Comparison of ENCODE assay signal across 8 cellular contexts in the genomic region with DNA sequence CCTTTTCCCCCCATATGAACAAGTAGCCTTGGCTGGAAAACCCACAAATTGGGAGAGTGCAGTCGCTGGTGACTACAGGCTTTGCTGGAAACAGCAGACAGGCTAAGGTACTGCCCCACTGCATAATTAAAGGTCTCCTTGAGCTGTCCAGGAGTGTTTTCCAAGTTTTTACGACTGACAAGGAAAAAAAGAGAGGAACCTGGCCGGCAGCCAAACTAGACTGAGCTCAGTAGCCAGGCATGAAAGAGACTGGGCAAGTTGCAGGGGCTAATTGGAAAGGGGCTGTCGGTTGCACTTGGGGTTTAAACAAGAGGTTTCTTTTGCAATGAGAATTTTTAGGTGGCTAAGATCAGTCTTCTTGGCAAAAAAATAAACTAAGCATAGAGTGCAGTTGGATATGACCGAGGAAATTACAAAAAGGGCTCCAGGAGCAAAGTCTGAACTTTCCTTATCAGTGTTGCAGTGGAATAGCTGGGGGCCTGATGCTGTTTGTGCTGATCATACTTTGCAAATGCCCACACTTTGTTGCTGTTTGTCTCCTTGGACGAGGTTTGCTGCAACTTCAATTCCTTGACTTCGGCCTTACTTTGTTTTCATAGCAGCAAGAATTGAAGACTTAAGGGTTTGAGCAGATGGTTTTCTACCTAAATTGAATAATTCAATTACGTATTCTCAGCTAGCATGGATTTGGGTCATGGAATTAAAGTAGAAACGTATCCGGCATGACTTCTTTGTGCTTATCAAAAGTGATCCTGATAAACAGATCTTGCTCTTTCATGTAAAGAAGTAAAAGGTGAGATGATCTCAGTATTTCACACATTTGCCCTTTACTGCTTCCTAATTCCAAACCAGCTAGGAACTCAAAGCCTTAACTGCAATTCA. TPM values are rescaled to one million over a fixed set of nuclear protein-coding genes. Genes with fewer than 3 reads are reported as not detected.
DNase-seq lines count a peak whose midpoint lies in the region; ATAC-seq, FAIRE-seq and TF ChIP-seq lines count a peak whose summit lies in the region.

No MANE protein-coding gene starts in this region.

- dilution Hi-C loops in mammary epithelial cell (cut with HindIII; ENCODE audit: low sequenced_read_pairs) = no loop called here

- CTCF ChIA-PET in mammary epithelial cell (lab: Charles Lee; ENCODE audit: low non-redundant PET) = interaction anchor here (0.5 kb wide), 1 partner anchor 1204 kb away, joined by 4 read pairs; no protein-coding TSS in a partner anchor

- BruUV-seq in mammary epithelial cell (replicated peaks; lab: Mats Ljungman, UMichigan) = no TSS peak

- no peak for ATAC-seq in GM21367 (IDR thresholded peaks at IDR 0.05; ENCODE audit: unreplicated experiment)

- H3K79me2 ChIP-seq in mammary epithelial cell (ENCODE audit: insufficient read depth, low read length) = peaks cover 32% of the 10 kb centered on the region

- TF ChIP-seq CTCF in mammary epithelial cell (conservative IDR thresholded peaks at IDR 0.05 in 1 of 2, IDR thresholded peaks at IDR 0.05 in 1 of 2; ENCODE audit: extremely low read depth in 1 of 2, insufficient read depth in 1 of 2, low read depth in 1 of 2, low read length in 2 of 2) (no peak), kidney (IDR thresholded peaks at IDR 0.05; ENCODE audit: borderline replicate concordance, extremely low read depth, insufficient read depth) (no peak)

- H3K36me3 ChIP-seq in mammary epithelial cell (ENCODE audit: insufficient read depth, low read length) (no peaks in the 10 kb centered on the region), kidney (ENCODE audit: control insufficient read depth in 1 of 2, insufficient read depth in 2 of 2, low read length in 2 of 2) (no peaks in the 10 kb centered on the region), subcutaneous abdominal adipose tissue (ENCODE audit: control insufficient read depth in 5 of 5, insufficient read depth in 5 of 5, low read length in 5 of 5) (no peaks in the 10 kb centered on the region)

- FAIRE-seq in kidney (lab: Jason Lieb, UNC) = no peak

- peaks cover 14% of the 10 kb centered on the region for H3K4me1 Mint-ChIP-seq in activated T-cell treated with anti-CD3 and anti-CD28 coated beads, Interleukin-2, amount 50 U/mL, for 24 hours (ENCODE audit: low read depth)

- H3K4me3 ChIP-seq in mammary epithelial cell (replicated peaks in 1 of 3; ENCODE audit: insufficient read depth in 1 of 3, low read depth in 2 of 3, low read length in 3 of 3) = peak overlapping the region; percentile 75 to 91 (median 79)
- peak overlapping the region; percentile 84 to 93 for H3K4me3 ChIP-seq in kidney (ENCODE audit: low read length in 2 of 2)
- peak overlapping the region; percentile 89 to 97 (median 91) for H3K4me3 ChIP-seq in subcutaneous abdominal adipose tissue (ENCODE audit: low read depth in 1 of 5, low read length in 5 of 5)

- H3K36me3 Mint-ChIP-seq in activated T-cell treated with anti-CD3 and anti-CD28 coated beads, Interleukin-2, amount 50 U/mL, for 24 hours (ENCODE audit: low read depth) = no peaks in the 10 kb centered on the region

- peak overlapping the region; percentile 97 for H2AFZ ChIP-seq in mammary epithelial cell (ENCODE audit: low read depth, low read length)

- DNase-seq in C1 segment of cervical spinal cord (lab: John Stamatoyannopoulos, UW) = peak in 8 of 14 donors; percentile 3 to 41 (median 22)
- peak; percentile 65 to 82 for DNase-seq in NCI-H2081 (lab: John Stamatoyannopoulos, UW)
- peak; percentile 53 for DNase-seq in mammary epithelial cell
- peak; percentile 88 for DNase-seq in kidney
- DNase-seq in cortex of kidney (lab: John Stamatoyannopoulos, UW) = no peak
- no peak for DNase-seq in activated T-cell treated with anti-CD3 and anti-CD28 coated beads, Interleukin-2, amount 50 U/mL, for 24 hours

- H3K27ac ChIP-seq in mammary epithelial cell (ENCODE audit: insufficient read depth, low read depth, low read length) (peak overlapping the region; percentile 72), kidney (ENCODE audit: low read depth in 2 of 2, low read length in 2 of 2) (peak overlapping the region; percentile 95), subcutaneous abdominal adipose tissue (ENCODE audit: low read depth, low read length) (peak overlapping the region; percentile 91)

- intact Hi-C loops in mammary epithelial cell (cut with micrococcal nuclease) = loop anchor here (5.0 to 10.0 kb wide), 4 partner anchors 88 to 389 kb away; no protein-coding TSS in a partner anchor
- intact Hi-C loops in kidney (cut with DNase I) = no loop called here

- H3K9me3 Mint-ChIP-seq in activated T-cell treated with anti-CD3 and anti-CD28 coated beads, Interleukin-2, amount 50 U/mL, for 24 hours = peaks cover 2% of the 10 kb centered on the region

- peaks cover 44% of the 10 kb centered on the region for H3K27me3 Mint-ChIP-seq in activated T-cell treated with anti-CD3 and anti-CD28 coated beads, Interleukin-2, amount 50 U/mL, for 24 hours

- H3K9ac ChIP-seq in mammary epithelial cell (ENCODE audit: insufficient read depth, low read length) (peak overlapping the region; percentile 77), kidney (ENCODE audit: low read length in 2 of 2) (peak overlapping the region; percentile 83 to 91), subcutaneous abdominal adipose tissue (ENCODE audit: low read length in 5 of 5) (peak overlapping the region in 3 of 5 donors; percentile 30 to 88 (median 84))

- peaks cover 2% of the 10 kb centered on the region for H3K9me3 ChIP-seq in mammary epithelial cell (replicated peaks; ENCODE audit: insufficient read depth, low read length)
- H3K9me3 ChIP-seq in kidney (ENCODE audit: control insufficient read depth in 1 of 2, low read length in 2 of 2) = peaks cover 0 to 4% of the 10 kb centered on the region in 2 donors
- no peaks in the 10 kb centered on the region for H3K9me3 ChIP-seq in subcutaneous abdominal adipose tissue (ENCODE audit: control insufficient read depth in 5 of 5, low read length in 5 of 5)

- H3K27me3 ChIP-seq in mammary epithelial cell (ENCODE audit: insufficient read depth, low read length) (no peaks in the 10 kb centered on the region), subcutaneous abdominal adipose tissue (ENCODE audit: control insufficient read depth in 5 of 5, insufficient read depth in 4 of 5, low read length in 5 of 5) (no peaks in the 10 kb centered on the region)

- in situ Hi-C loops in mammary epithelial cell (cut with MboI; ENCODE audit: low sequenced_read_pairs in 2 of 2) = loop anchor here in 1 of 2 donors (5.0 to 10.0 kb wide), 2 partner anchors 73 to 211 kb away; no protein-coding TSS in a partner anchor

- 31% methylated on average over 10 of the region's 10 CpGs for WGBS in mammary epithelial cell (ENCODE audit: low coverage, missing lambda C conversion rate)

- peak overlapping the region; percentile 82 for H3K4me2 ChIP-seq in mammary epithelial cell (ENCODE audit: insufficient read depth, low read depth, low read length)

- no peak overlapping the region for H3K27ac Mint-ChIP-seq in activated T-cell treated with anti-CD3 and anti-CD28 coated beads, Interleukin-2, amount 50 U/mL, for 24 hours

- H4K20me1 ChIP-seq in mammary epithelial cell (ENCODE audit: insufficient read depth, low read length) = no peaks in the 10 kb centered on the region

- H3K4me3 Mint-ChIP-seq in activated T-cell treated with anti-CD3 and anti-CD28 coated beads, Interleukin-2, amount 50 U/mL, for 24 hours = no peak overlapping the region

- H3K4me1 ChIP-seq in mammary epithelial cell (ENCODE audit: insufficient read depth, low read length) = peaks cover 24% of the 10 kb centered on the region
- peaks cover 2 to 7% of the 10 kb centered on the region in 2 donors for H3K4me1 ChIP-seq in kidney (ENCODE audit: control insufficient read depth in 1 of 2, insufficient read depth in 1 of 2, low read depth in 1 of 2, low read length in 2 of 2)
- peaks cover 0 to 33% (median 30%) of the 10 kb centered on the region in 5 donors for H3K4me1 ChIP-seq in subcutaneous abdominal adipose tissue (ENCODE audit: control insufficient read depth in 5 of 5, insufficient read depth in 5 of 5, low read length in 5 of 5)

RNA-seq across cellular contexts. Expression of a gene that starts 2.2 kb away (rescaled TPM):
- total RNA-seq in mammary epithelial cell (10 to 100 TPM; 17.3 to 49.7 TPM), kidney (34.4 TPM)
- polyA plus RNA-seq in mammary epithelial cell (11.0 TPM), kidney (ENCODE audit: insufficient read depth, low read depth, low replicate concordance) (12.2 TPM)
- polyA minus RNA-seq in mammary epithelial cell = 0.72 TPM

Comparison
In these comparisons a context has a peak if more than half of its experiments do, and no peak if none do; other contexts are left out.
1. DNase-seq: peak in C1 segment of cervical spinal cord (8 of 14), NCI-H2081 (2 of 2), mammary epithelial cell (single experiment) and kidney (single experiment); none in cortex of kidney (single experiment) and activated T-cell treated with anti-CD3 and anti-CD28 coated beads, Interleukin-2, amount 50 U/mL, for 24 hours (single experiment).
2. Peak in every context shown above with its lines, with median percentiles within 50 percentile points of each other: H3K27ac ChIP-seq, H3K4me3 ChIP-seq and H3K9ac ChIP-seq.